2 cellular contexts compared by ENCODE assay signal in the genomic region with DNA sequence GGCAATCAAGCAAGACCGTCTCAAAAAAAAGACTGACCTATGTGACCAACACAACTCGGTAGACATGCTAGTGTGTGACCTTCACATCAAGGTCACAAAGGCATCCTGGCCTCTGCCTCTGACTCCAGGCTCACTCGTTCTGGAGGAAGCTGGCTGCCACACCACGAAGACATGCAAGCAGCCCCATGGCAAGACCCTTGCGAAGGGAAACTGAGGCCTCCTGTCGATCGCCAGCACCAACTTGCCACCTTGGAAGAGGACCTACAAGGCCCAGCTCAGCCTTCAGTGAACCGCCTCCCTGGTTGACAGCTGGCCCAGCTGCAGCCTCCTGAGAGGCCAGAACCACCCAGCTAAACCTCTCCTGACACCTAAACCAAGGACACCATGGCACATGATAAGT.
TF ChIP-seq lines count a peak whose summit lies in the region.

No MANE protein-coding gene starts in this region.

TF ChIP-seq in IMR-90, 13 proteins besides CTCF, POLR2A, EP300 and RAD21:
- TF ChIP-seq, protein P1, sequence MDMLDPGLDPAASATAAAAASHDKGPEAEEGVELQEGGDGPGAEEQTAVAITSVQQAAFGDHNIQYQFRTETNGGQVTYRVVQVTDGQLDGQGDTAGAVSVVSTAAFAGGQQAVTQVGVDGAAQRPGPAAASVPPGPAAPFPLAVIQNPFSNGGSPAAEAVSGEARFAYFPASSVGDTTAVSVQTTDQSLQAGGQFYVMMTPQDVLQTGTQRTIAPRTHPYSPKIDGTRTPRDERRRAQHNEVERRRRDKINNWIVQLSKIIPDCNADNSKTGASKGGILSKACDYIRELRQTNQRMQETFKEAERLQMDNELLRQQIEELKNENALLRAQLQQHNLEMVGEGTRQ (IDR thresholded peaks at IDR 0.05; ENCODE audit: low read depth, low read length) = no peak
- TF ChIP-seq RFX5 (IDR thresholded peaks at IDR 0.05; ENCODE audit: low read depth, low read length) = no peak
- TF ChIP-seq RCOR1 (IDR thresholded peaks at IDR 0.05; ENCODE audit: insufficient replicate concordance, low read length) = no peak
- TF ChIP-seq, protein P2, sequence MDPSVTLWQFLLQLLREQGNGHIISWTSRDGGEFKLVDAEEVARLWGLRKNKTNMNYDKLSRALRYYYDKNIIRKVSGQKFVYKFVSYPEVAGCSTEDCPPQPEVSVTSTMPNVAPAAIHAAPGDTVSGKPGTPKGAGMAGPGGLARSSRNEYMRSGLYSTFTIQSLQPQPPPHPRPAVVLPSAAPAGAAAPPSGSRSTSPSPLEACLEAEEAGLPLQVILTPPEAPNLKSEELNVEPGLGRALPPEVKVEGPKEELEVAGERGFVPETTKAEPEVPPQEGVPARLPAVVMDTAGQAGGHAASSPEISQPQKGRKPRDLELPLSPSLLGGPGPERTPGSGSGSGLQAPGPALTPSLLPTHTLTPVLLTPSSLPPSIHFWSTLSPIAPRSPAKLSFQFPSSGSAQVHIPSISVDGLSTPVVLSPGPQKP (IDR thresholded peaks at IDR 0.05; ENCODE audit: borderline replicate concordance, low read depth, low read length) = no peak
- TF ChIP-seq MAFK (IDR thresholded peaks at IDR 0.05; ENCODE audit: low read depth, low read length) = no peak
- TF ChIP-seq MXI1 (IDR thresholded peaks at IDR 0.05; ENCODE audit: borderline replicate concordance, low read depth, low read length) = no peak
- TF ChIP-seq CHD1 (IDR thresholded peaks at IDR 0.05; ENCODE audit: low read depth, low read length) = no peak
- no peak for TF ChIP-seq NFE2L2 (IDR thresholded peaks at IDR 0.05; ENCODE audit: low read depth, low read length)

TF ChIP-seq in H1, 55 proteins besides CTCF, POLR2A, EP300 and RAD21:
- TF ChIP-seq, protein P3, sequence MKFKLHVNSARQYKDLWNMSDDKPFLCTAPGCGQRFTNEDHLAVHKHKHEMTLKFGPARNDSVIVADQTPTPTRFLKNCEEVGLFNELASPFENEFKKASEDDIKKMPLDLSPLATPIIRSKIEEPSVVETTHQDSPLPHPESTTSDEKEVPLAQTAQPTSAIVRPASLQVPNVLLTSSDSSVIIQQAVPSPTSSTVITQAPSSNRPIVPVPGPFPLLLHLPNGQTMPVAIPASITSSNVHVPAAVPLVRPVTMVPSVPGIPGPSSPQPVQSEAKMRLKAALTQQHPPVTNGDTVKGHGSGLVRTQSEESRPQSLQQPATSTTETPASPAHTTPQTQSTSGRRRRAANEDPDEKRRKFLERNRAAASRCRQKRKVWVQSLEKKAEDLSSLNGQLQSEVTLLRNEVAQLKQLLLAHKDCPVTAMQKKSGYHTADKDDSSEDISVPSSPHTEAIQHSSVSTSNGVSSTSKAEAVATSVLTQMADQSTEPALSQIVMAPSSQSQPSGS (IDR thresholded peaks at IDR 0.05; ENCODE audit: low read length) = no peak
- no peak for TF ChIP-seq SP1 (IDR thresholded peaks at IDR 0.05; ENCODE audit: low read depth, low read length)
- TF ChIP-seq SIN3A (conservative IDR thresholded peaks at IDR 0.05 in 1 of 2, IDR thresholded peaks at IDR 0.05 in 1 of 2; ENCODE audit: low read depth in 1 of 2, low read length in 2 of 2) = no peak
- TF ChIP-seq TCF12 (IDR thresholded peaks at IDR 0.05; ENCODE audit: low read depth, low read length) = no peak
- no peak for TF ChIP-seq RNF2 (IDR thresholded peaks at IDR 0.05; ENCODE audit: borderline replicate concordance, low read depth, low read length, missing control alignments, poor library complexity, severe bottlenecking)
- TF ChIP-seq NRF1 (IDR thresholded peaks at IDR 0.05; ENCODE audit: low read depth, low read length) = no peak
- TF ChIP-seq MAFK (IDR thresholded peaks at IDR 0.05; ENCODE audit: low read depth, low read length) = no peak
- TF ChIP-seq TEAD4 (IDR thresholded peaks at IDR 0.05; ENCODE audit: low read depth, low read length) = no peak
- no peak for TF ChIP-seq POU5F1 (IDR thresholded peaks at IDR 0.05; ENCODE audit: low read depth, low read length)
- no peak for TF ChIP-seq CHD1 (IDR thresholded peaks at IDR 0.05; ENCODE audit: low read depth, low read length)
- TF ChIP-seq CEBPB (IDR thresholded peaks at IDR 0.05; ENCODE audit: low read depth, low read length) = no peak
- no peak for TF ChIP-seq TAF1 (IDR thresholded peaks at IDR 0.05; ENCODE audit: low read depth, low read length)
- TF ChIP-seq PHF8 (conservative IDR thresholded peaks at IDR 0.05; ENCODE audit: low read depth, low read length) = no peak
- TF ChIP-seq, protein P1 (IDR thresholded peaks at IDR 0.05; ENCODE audit: low read length) = no peak
- TF ChIP-seq TBP (IDR thresholded peaks at IDR 0.05; ENCODE audit: low read depth, low read length) = no peak
- TF ChIP-seq, protein P4, sequence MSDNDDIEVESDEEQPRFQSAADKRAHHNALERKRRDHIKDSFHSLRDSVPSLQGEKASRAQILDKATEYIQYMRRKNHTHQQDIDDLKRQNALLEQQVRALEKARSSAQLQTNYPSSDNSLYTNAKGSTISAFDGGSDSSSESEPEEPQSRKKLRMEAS (IDR thresholded peaks at IDR 0.05) = no peak
- TF ChIP-seq HDAC6 (IDR thresholded peaks at IDR 0.05; ENCODE audit: low read depth, low read length) = no peak
